Comparison of ENCODE assay signal across 22 cellular contexts in genomic region chr11:68081691-68082090, GRCh38. TPM values are rescaled to one million over a fixed set of nuclear protein-coding genes. Genes with fewer than 3 reads are reported as not detected.
A peak's percentile ranks its signal among the peaks of the same experiment; 100 is the strongest.
DNase-seq lines count a peak whose midpoint lies in the region; ATAC-seq and TF ChIP-seq lines count a peak whose summit lies in the region.
"Had no signal": no experiment of that assay in that cellular context is flagged by ENCODE, and none has a peak within 500 bp of the region (broad histone marks: within the 10 kb centered on the region; RNA-seq: fewer than 3 reads in every experiment).

No MANE protein-coding gene starts in this region.

- H3K4me1 Mint-ChIP-seq in GM23338: peaks cover 3% of the 10 kb centered on the region; the same call in 1 of the 3 replicates

- peaks cover 10% of the 10 kb centered on the region; the same call in 1 of the 2 replicates for H3F3A ChIP-seq in GM23338 (replicated peaks; ENCODE audit: low read depth)

- no peaks in the 10 kb centered on the region for H3K9me3 ChIP-seq in prostate gland
- H3K9me3 ChIP-seq in osteoblast (ENCODE audit: low read depth, low read length): no peaks in the 10 kb centered on the region
- H3K9me3 ChIP-seq in mucosa of descending colon: no peaks in the 10 kb centered on the region
- H3K9me3 ChIP-seq: BLaER1, Peyer's patch had no signal

- H3K27ac Mint-ChIP-seq in GM23338: peak overlapping the region; percentile 80; the same call in 1 of the 2 replicates
- H3K27ac Mint-ChIP-seq: activated naive CD4-positive, alpha-beta T cell treated with anti-CD3 and anti-CD28 coated beads for 36 hours; T-helper 1 cell treated with Interleukin-12 subunit alpha and Interleukin-12 subunit beta and Interleukin-4 antibody, amounts not matched to agents 30 μg/mL and 1 μg/mL, for 36 hours had no signal

- H3K36me3 Mint-ChIP-seq in GM23338 (ENCODE audit: low read depth): peaks cover 46% of the 10 kb centered on the region

- peak overlapping the region; percentile 84 for H3K27ac ChIP-seq in GM23338 (ENCODE audit: low read depth)
- peak overlapping the region; percentile 61 to 71 for H3K27ac ChIP-seq in prostate gland
- H3K27ac ChIP-seq in osteoblast (ENCODE audit: low read depth, low read length): no peak overlapping the region
- H3K27ac ChIP-seq: BLaER1, Peyer's patch, SK-N-MC had no signal

- H3K4me3 ChIP-seq in GM23338: no peak overlapping the region
- no peak overlapping the region for H3K4me3 ChIP-seq in astrocyte of the spinal cord (ENCODE audit: low read depth, low read length)
- H3K4me3 ChIP-seq in prostate gland: no peak overlapping the region
- H3K4me3 ChIP-seq in osteoblast (ENCODE audit: insufficient read depth, low read length): no peak overlapping the region
- H3K4me3 ChIP-seq in mucosa of descending colon: no peak overlapping the region
- H3K4me3 ChIP-seq: BLaER1, dorsolateral prefrontal cortex, Peyer's patch, SK-N-MC had no signal

- H3K4me2 ChIP-seq in GM23338 (no peak overlapping the region), osteoblast (ENCODE audit: insufficient read depth, low read length) (no peak overlapping the region)
- H3K4me2 ChIP-seq: BLaER1 had no signal

- H3K36me3 ChIP-seq in GM23338 (ENCODE audit: insufficient read depth): no peaks in the 10 kb centered on the region
- H3K36me3 ChIP-seq in prostate gland: no peaks in the 10 kb centered on the region
- H3K36me3 ChIP-seq in osteoblast (ENCODE audit: insufficient read depth, low read length): no peaks in the 10 kb centered on the region
- no peaks in the 10 kb centered on the region for H3K36me3 ChIP-seq in mucosa of descending colon (ENCODE audit: low read depth)

- H3K27me3 Mint-ChIP-seq in GM23338 (ENCODE audit: insufficient read depth, low read depth, poor library complexity): peaks cover 12% of the 10 kb centered on the region

- in situ Hi-C loops in astrocyte of the spinal cord (cut with HindIII; ENCODE audit: low sequenced_read_pairs): no loop called here

- peaks cover 51% of the 10 kb centered on the region for H4K20me1 ChIP-seq in GM23338 (replicated peaks; ENCODE audit: insufficient read depth)
- H4K20me1 ChIP-seq in osteoblast (ENCODE audit: insufficient read depth, low read length): peaks cover 3% of the 10 kb centered on the region

- H3K27me3 ChIP-seq in GM23338 (ENCODE audit: insufficient read depth): no peaks in the 10 kb centered on the region
- H3K27me3 ChIP-seq in prostate gland (replicated peaks; ENCODE audit: insufficient read depth): no peaks in the 10 kb centered on the region
- no peaks in the 10 kb centered on the region for H3K27me3 ChIP-seq in osteoblast (ENCODE audit: insufficient read depth, low read length)
- H3K27me3 ChIP-seq: BLaER1, dorsolateral prefrontal cortex, Peyer's patch had no signal

- intact Hi-C loops in prostate gland (cut with DNase I): no loop called here
- intact Hi-C loops in mucosa of descending colon (cut with DNase I, micrococcal nuclease): no loop called here

- H3K9me2 ChIP-seq in GM23338 (ENCODE audit: insufficient read depth): no peaks in the 10 kb centered on the region

- DNase-seq in GM23338 (ENCODE audit: low spot score) (no peak), astrocyte of the spinal cord (ENCODE audit: low read depth, low spot score) (peak; percentile 45), iris pigment epithelial cell (ENCODE audit: low read depth) (peak; percentile 9), prostate gland (ENCODE audit: low spot score) (peak; percentile 91), osteoblast (ENCODE audit: insufficient read length, low spot score, missing footprints) (no peak), mucosa of descending colon (no peak)
- DNase-seq: activated CD4-positive, alpha-beta T cell treated with anti-CD3 and anti-CD28 coated beads for 4 hours; activated naive CD4-positive, alpha-beta T cell treated with anti-CD3 and anti-CD28 coated beads for 36 hours; activated T-cell treated with anti-CD3 and anti-CD28 coated beads, Interleukin-2, amount 50 U/mL, for 4 hours; central memory CD4-positive, alpha-beta T cell; dorsolateral prefrontal cortex; left colon; NCI-H1092 treated with DMSO at 0.1 percent for 48 hours; NCI-H2029; Peyer's patch; substantia nigra had no signal

- no peak overlapping the region for H2AFZ ChIP-seq in GM23338
- H2AFZ ChIP-seq in osteoblast (ENCODE audit: low read length): no peak overlapping the region

- H3K9me3 Mint-ChIP-seq in GM23338: no peaks in the 10 kb centered on the region
- H3K9me3 Mint-ChIP-seq: activated naive CD4-positive, alpha-beta T cell treated with anti-CD3 and anti-CD28 coated beads for 36 hours; activated T-cell treated with anti-CD3 and anti-CD28 coated beads, Interleukin-2, amount 50 U/mL, for 4 hours; nephron; T-helper 1 cell treated with Interleukin-12 subunit alpha and Interleukin-12 subunit beta and Interleukin-4 antibody, amounts not matched to agents 30 μg/mL and 1 μg/mL, for 36 hours had no signal

- WGBS in prostate gland: 18% methylated on average over 9 of the region's 9 CpGs

- TF ChIP-seq POLR2A in prostate gland (IDR thresholded peaks at IDR 0.05): no peak

- H3K79me2 ChIP-seq in GM23338 (replicated peaks; ENCODE audit: insufficient read depth) (peaks cover 95% of the 10 kb centered on the region), osteoblast (ENCODE audit: insufficient read depth, low read length) (no peaks in the 10 kb centered on the region)

- no peak for TF ChIP-seq CTCF in GM23338 (conservative IDR thresholded peaks at IDR 0.05; ENCODE audit: low read depth in 2 of 2)
- no peak for TF ChIP-seq CTCF in astrocyte of the spinal cord (IDR thresholded peaks at IDR 0.05; ENCODE audit: low read depth, low read length)
- no peak for TF ChIP-seq CTCF in prostate gland (IDR thresholded peaks at IDR 0.05)
- TF ChIP-seq CTCF in osteoblast (IDR thresholded peaks at IDR 0.05; ENCODE audit: extremely low read depth, low read depth, low read length): no peak
- TF ChIP-seq CTCF in mucosa of descending colon (IDR thresholded peaks at IDR 0.05): no peak

- H3K4me1 ChIP-seq in GM23338 (ENCODE audit: insufficient read depth): no peaks in the 10 kb centered on the region
- H3K4me1 ChIP-seq in prostate gland (replicated peaks): peaks cover 24% of the 10 kb centered on the region
- H3K4me1 ChIP-seq in osteoblast (ENCODE audit: insufficient read depth, low read length): no peaks in the 10 kb centered on the region
- no peaks in the 10 kb centered on the region for H3K4me1 ChIP-seq in mucosa of descending colon (ENCODE audit: low read depth)
- H3K4me1 ChIP-seq: Peyer's patch had no signal

- no peak overlapping the region for H3K4me3 Mint-ChIP-seq in GM23338
- H3K4me3 Mint-ChIP-seq: activated naive CD4-positive, alpha-beta T cell treated with anti-CD3 and anti-CD28 coated beads for 36 hours; activated T-cell treated with anti-CD3 and anti-CD28 coated beads, Interleukin-2, amount 50 U/mL, for 4 hours; nephron; T-helper 1 cell treated with Interleukin-12 subunit alpha and Interleukin-12 subunit beta and Interleukin-4 antibody, amounts not matched to agents 30 μg/mL and 1 μg/mL, for 36 hours had no signal

- ATAC-seq in GM23338: no peak
- no peak for ATAC-seq in HG03097 (IDR thresholded peaks at IDR 0.05; ENCODE audit: low FRiP score, unreplicated experiment)
- ATAC-seq in HG02973 (IDR thresholded peaks at IDR 0.05; ENCODE audit: unreplicated experiment): no peak
- ATAC-seq in mucosa of descending colon: no peak
- ATAC-seq: activated T-cell treated with anti-CD3 and anti-CD28 coated beads, Interleukin-2, amount 50 U/mL, for 4 hours; left colon had no signal

TF ChIP-seq in GM23338, 12 proteins besides CTCF, POLR2A, EP300 and RAD21 (continues in another document):
- TF ChIP-seq, protein P1, sequence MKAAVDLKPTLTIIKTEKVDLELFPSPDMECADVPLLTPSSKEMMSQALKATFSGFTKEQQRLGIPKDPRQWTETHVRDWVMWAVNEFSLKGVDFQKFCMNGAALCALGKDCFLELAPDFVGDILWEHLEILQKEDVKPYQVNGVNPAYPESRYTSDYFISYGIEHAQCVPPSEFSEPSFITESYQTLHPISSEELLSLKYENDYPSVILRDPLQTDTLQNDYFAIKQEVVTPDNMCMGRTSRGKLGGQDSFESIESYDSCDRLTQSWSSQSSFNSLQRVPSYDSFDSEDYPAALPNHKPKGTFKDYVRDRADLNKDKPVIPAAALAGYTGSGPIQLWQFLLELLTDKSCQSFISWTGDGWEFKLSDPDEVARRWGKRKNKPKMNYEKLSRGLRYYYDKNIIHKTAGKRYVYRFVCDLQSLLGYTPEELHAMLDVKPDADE (IDR thresholded peaks at IDR 0.05): no peak
- TF ChIP-seq EZH2phosphoT487 (IDR thresholded peaks at IDR 0.05; ENCODE audit: unreplicated experiment) (no peak), JUNB (IDR thresholded peaks at IDR 0.05; ENCODE audit: unreplicated experiment) (no peak), POLR2AphosphoS5 (IDR thresholded peaks at IDR 0.05; ENCODE audit: low read depth) (no peak), EZH2 (IDR thresholded peaks at IDR 0.05; ENCODE audit: low read depth, unreplicated experiment) (no peak), ZNF331 (CRISPR knock-in tag; IDR thresholded peaks at IDR 0.05; ENCODE audit: low read depth) (no peak), NANOG (IDR thresholded peaks at IDR 0.05; ENCODE audit: borderline replicate concordance) (no peak), CREB1 (CRISPR knock-in tag; IDR thresholded peaks at IDR 0.05; ENCODE audit: low read depth) (no peak)

RNA-seq across cellular contexts. Expression of gene CHKA, which starts 39.5 kb away (rescaled TPM):
- total RNA-seq in GM23338 (2014; rRNA removed; shearing (Covaris generic)): 92.5 and 94.4 TPM in 2 replicates
- polyA plus RNA-seq in GM23338 (2016; fragmentation: Nextera tagmentation; extraction: Ambion mirVana): 37.1 and 40.1 TPM in 2 replicates
- total RNA-seq in prostate gland: 10 to 100 TPM; 88.6 to 93.4 TPM
- 26.5 and 29.0 TPM in 2 replicates for total RNA-seq in osteoblast
- 10 to 100 TPM; 44.1 to 74.4 (median 58.5) TPM for total RNA-seq in mucosa of descending colon

RNA-seq across cellular contexts. Expression of gene TCIRG1, which starts 42.9 kb away (rescaled TPM):
- 31.2 and 40.4 TPM in 2 replicates for total RNA-seq in GM23338 (2014; rRNA removed; shearing (Covaris generic))
- 18.5 and 20.4 TPM in 2 replicates for polyA plus RNA-seq in GM23338 (2016; fragmentation: Nextera tagmentation; extraction: Ambion mirVana)
- total RNA-seq in prostate gland (100 to 1,000 TPM; 114 to 118 TPM), osteoblast (85.4 and 87.5 TPM in 2 replicates), mucosa of descending colon (100 to 1,000 TPM; 155 to 189 (median 166) TPM)

RNA-seq across cellular contexts. Expression of gene NDUFS8, which starts 51.2 kb away (rescaled TPM):
- 157 and 175 TPM in 2 replicates for total RNA-seq in GM23338 (2014; rRNA removed; shearing (Covaris generic))
- 304 and 308 TPM in 2 replicates for polyA plus RNA-seq in GM23338 (2016; fragmentation: Nextera tagmentation; extraction: Ambion mirVana)
- total RNA-seq in prostate gland (100 to 1,000 TPM; 247 to 274 TPM), osteoblast (60.7 and 73.1 TPM in 2 replicates), mucosa of descending colon (100 to 1,000 TPM; 148 to 165 (median 162) TPM)

Comparison
In these comparisons a context has a peak if more than half of its experiments do, and no peak if none do; other contexts are left out.
1. DNase-seq: peak in astrocyte of the spinal cord (single experiment), iris pigment epithelial cell (single experiment) and prostate gland (single experiment); none in GM23338 (single experiment), osteoblast (single experiment) and mucosa of descending colon (0 of 3).